In genomic region chr11:116852261-116853125, GRCh38 we compare ENCODE assay signal across 8 cellular contexts. TPM values are rescaled to one million over a fixed set of nuclear protein-coding genes. Genes with fewer than 3 reads are reported as not detected.
DNase-seq lines count a peak whose midpoint lies in the region; ATAC-seq and TF ChIP-seq lines count a peak whose summit lies in the region.

No MANE protein-coding gene starts in this region.

- H3K27ac ChIP-seq in ovary: peak overlapping the region in 1 of 2 donors; percentile 14

- no peaks in the 10 kb centered on the region for H3K9me3 ChIP-seq in ovary

- 25 to 33% (median 27%) methylated on average over 6 of the region's 6 CpGs for WGBS in ovary, 3 donors

- no peak overlapping the region for H3K4me3 ChIP-seq in ovary

- no peak for TF ChIP-seq EP300 in ovary (IDR thresholded peaks at IDR 0.05)

- ATAC-seq in HG03095 (IDR thresholded peaks at IDR 0.05; ENCODE audit: unreplicated experiment) (no peak), HG02642 (IDR thresholded peaks at IDR 0.05; ENCODE audit: poor library complexity, unreplicated experiment) (no peak)

- no peak for TF ChIP-seq POLR2A in ovary (IDR thresholded peaks at IDR 0.05)

- H3K27me3 ChIP-seq in ovary: no peaks in the 10 kb centered on the region

- peaks cover 12% of the 10 kb centered on the region for H3K4me1 ChIP-seq in ovary (ENCODE audit: insufficient read depth)

- intact Hi-C loops in ovary (cut with DNase I): loop anchor here in 1 of 4 donors (10.0 kb wide), 1 partner anchor 372 kb away; no protein-coding TSS in a partner anchor

- DNase-seq in EL (peak; percentile 71), LoVo (ENCODE audit: low spot score) (peak; percentile 33), dermis blood vessel endothelial cell (peak; percentile 24), ovary (peak; percentile 50 to 79 (median 71)), ureter (ENCODE audit: low spot score) (no peak), NCI-H82 (lab: John Stamatoyannopoulos, UW) (no peak)

- no peaks in the 10 kb centered on the region for H3K36me3 ChIP-seq in ovary

- no peak for TF ChIP-seq CTCF in ovary (IDR thresholded peaks at IDR 0.05)

RNA-seq across cellular contexts. Expression of gene APOA1, which starts 15.1 kb away (rescaled TPM):
- 0.17 TPM in 1 of 2 replicates, not detected in the other for total RNA-seq in dermis blood vessel endothelial cell
- total RNA-seq in ovary: 10 to 100 TPM in 5 of 7 donors, 1 to 10 TPM in 2; 5.3 to 39.9 (median 19.0) TPM
- polyA plus RNA-seq in ovary: 10 to 100 TPM; 10.8 to 42.8 TPM
- total RNA-seq in ureter: not detected

RNA-seq across cellular contexts. Expression of gene APOC3, which starts 22.8 kb away (rescaled TPM):
- not detected in 2 replicates for total RNA-seq in dermis blood vessel endothelial cell
- total RNA-seq in ovary: 10 to 100 TPM in 1 of 7 donors, 1 to 10 TPM in 2, not detected in 4; 2.7 to 18.0 (median 4.3) TPM
- polyA plus RNA-seq in ovary: not detected
- total RNA-seq in ureter: 0.94 TPM

RNA-seq across cellular contexts. Expression of gene APOA4, which starts 29.4 kb away (rescaled TPM):
- total RNA-seq in dermis blood vessel endothelial cell: not detected in 2 replicates
- total RNA-seq in ovary: 10 to 100 TPM in 1 of 7 donors, not detected in 6; 41.7 TPM
- under 1 TPM in 1 of 2 donors, not detected in 1; 0.19 TPM for polyA plus RNA-seq in ovary
- not detected for total RNA-seq in ureter

Comparison
In these comparisons a context has a peak if more than half of its experiments do, and no peak if none do; other contexts are left out.
1. DNase-seq: peak in EL (single experiment), LoVo (single experiment), dermis blood vessel endothelial cell (single experiment) and ovary (5 of 5); none in ureter (single experiment) and NCI-H82 (single experiment).